8 cellular contexts compared by ENCODE assay signal in the genomic region with DNA sequence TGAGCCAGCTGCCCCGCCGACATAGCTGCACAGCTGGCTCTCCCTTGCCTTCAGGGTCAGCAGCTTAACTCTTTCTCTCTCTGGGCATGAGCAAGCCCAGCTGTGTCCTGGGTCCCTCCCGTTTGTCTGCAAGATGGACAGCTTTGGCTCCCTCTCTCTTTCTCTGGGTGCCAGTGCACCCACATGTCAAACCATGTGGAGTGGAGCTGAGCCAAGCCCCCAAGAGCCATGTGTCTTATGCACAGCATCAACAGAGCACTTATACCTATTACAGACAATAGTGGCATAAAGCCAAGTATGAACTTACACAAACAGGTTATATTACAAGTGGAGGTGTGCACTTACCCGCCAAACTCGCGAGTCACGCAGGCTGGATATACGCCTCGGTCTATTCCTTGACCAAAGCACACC. TPM values are rescaled to one million over a fixed set of nuclear protein-coding genes. Genes with fewer than 3 reads are reported as not detected.
DNase-seq lines count a peak whose midpoint lies in the region; ATAC-seq and TF ChIP-seq lines count a peak whose summit lies in the region.

No MANE protein-coding gene starts in this region.

- H3K4me1 ChIP-seq in right cardiac atrium (ENCODE audit: control insufficient read depth, insufficient read depth, low read length) = peaks cover 1% of the 10 kb centered on the region

- no peak overlapping the region for H3K27ac ChIP-seq in right cardiac atrium (ENCODE audit: low read length)

- no peak overlapping the region for H3K4me3 Mint-ChIP-seq in HFFc6

- H3K27me3 Mint-ChIP-seq in HFFc6 (ENCODE audit: insufficient read depth) = peaks cover 42% of the 10 kb centered on the region

- intact Hi-C loops in right cardiac atrium (cut with DNase I) = no loop called here

- ATAC-seq in right cardiac atrium = peak; percentile 41 to 48
- no peak for ATAC-seq in GM18520 (IDR thresholded peaks at IDR 0.05; ENCODE audit: unreplicated experiment)
- no peak for ATAC-seq in HG02642 (IDR thresholded peaks at IDR 0.05; ENCODE audit: poor library complexity, unreplicated experiment)
- ATAC-seq in GM21515 (IDR thresholded peaks at IDR 0.05; ENCODE audit: unreplicated experiment) = no peak

- TF ChIP-seq CTCF in HFFc6 (IDR thresholded peaks at IDR 0.05) = peak; percentile 74

- no peak overlapping the region for H3K27ac Mint-ChIP-seq in HFFc6

- H3K4me1 Mint-ChIP-seq in HFFc6 (ENCODE audit: low read depth) = peaks cover 16% of the 10 kb centered on the region

- no peaks in the 10 kb centered on the region for H3K9me3 Mint-ChIP-seq in HFFc6

- no peaks in the 10 kb centered on the region for H3K36me3 Mint-ChIP-seq in HFFc6 (ENCODE audit: low read depth)

- H3K9me3 ChIP-seq in right cardiac atrium (ENCODE audit: control insufficient read depth, low read length) = no peaks in the 10 kb centered on the region

- no peak overlapping the region for H3K4me3 ChIP-seq in right cardiac atrium (ENCODE audit: low read length)

- H3K27me3 ChIP-seq in right cardiac atrium (ENCODE audit: control insufficient read depth, insufficient read depth) = no peaks in the 10 kb centered on the region

- peak; percentile 86 for DNase-seq in DMS53 (lab: John Stamatoyannopoulos, UW)
- DNase-seq in HFFc6 = peak; percentile 34
- peak; percentile 25 for DNase-seq in UCSD-AML1 (lab: John Stamatoyannopoulos, UW; ENCODE audit: unreplicated experiment)
- DNase-seq in right cardiac atrium = no peak
- DNase-seq in activated CD4-positive, CD25-positive, alpha-beta regulatory T cell (lab: John Stamatoyannopoulos, UW) = no peak

- 68% methylated on average over 9 of the region's 9 CpGs for WGBS in right cardiac atrium

RNA-seq across cellular contexts. Expression of a gene that starts 35.7 kb away (rescaled TPM):
- 10 to 100 TPM; 20.3 to 22.9 (median 21.9) TPM for total RNA-seq in HFFc6 (2021; fragmentation: NEBNext Ultra II Directional; extraction: Animal tissue kit (Norgen Biotek cat#: 25700))
- total RNA-seq in right cardiac atrium = 10 to 100 TPM; 22.4 to 30.8 (median 25.7) TPM
- 9.1 TPM for polyA plus RNA-seq in right cardiac atrium

RNA-seq across cellular contexts. Expression of a gene that starts 49.2 kb away (rescaled TPM):
- total RNA-seq in HFFc6 (2021; fragmentation: NEBNext Ultra II Directional; extraction: Animal tissue kit (Norgen Biotek cat#: 25700)) = 1 to 10 TPM; 1.3 to 4.2 (median 1.8) TPM
- 10 to 100 TPM in 2 of 4 donors, 1 to 10 TPM in 2; 7.7 to 17.2 (median 9.6) TPM for total RNA-seq in right cardiac atrium
- 6.5 TPM for polyA plus RNA-seq in right cardiac atrium

Comparison
In these comparisons a context has a peak if more than half of its experiments do, and no peak if none do; other contexts are left out.
1. DNase-seq: peak in DMS53 (single experiment), HFFc6 (single experiment) and UCSD-AML1 (single experiment); none in right cardiac atrium (0 of 3) and activated CD4-positive, CD25-positive, alpha-beta regulatory T cell (0 of 4).
2. ATAC-seq: peak in right cardiac atrium (2 of 2); none in GM18520 (single experiment), HG02642 (single experiment) and GM21515 (single experiment).